8 cellular contexts compared by ENCODE assay signal in genomic region chr7:87876040-87876758, GRCh38. TPM values are rescaled to one million over a fixed set of nuclear protein-coding genes. Genes with fewer than 3 reads are reported as not detected.
DNase-seq lines count a peak whose midpoint lies in the region; ATAC-seq and TF ChIP-seq lines count a peak whose summit lies in the region.

A gene with protein sequence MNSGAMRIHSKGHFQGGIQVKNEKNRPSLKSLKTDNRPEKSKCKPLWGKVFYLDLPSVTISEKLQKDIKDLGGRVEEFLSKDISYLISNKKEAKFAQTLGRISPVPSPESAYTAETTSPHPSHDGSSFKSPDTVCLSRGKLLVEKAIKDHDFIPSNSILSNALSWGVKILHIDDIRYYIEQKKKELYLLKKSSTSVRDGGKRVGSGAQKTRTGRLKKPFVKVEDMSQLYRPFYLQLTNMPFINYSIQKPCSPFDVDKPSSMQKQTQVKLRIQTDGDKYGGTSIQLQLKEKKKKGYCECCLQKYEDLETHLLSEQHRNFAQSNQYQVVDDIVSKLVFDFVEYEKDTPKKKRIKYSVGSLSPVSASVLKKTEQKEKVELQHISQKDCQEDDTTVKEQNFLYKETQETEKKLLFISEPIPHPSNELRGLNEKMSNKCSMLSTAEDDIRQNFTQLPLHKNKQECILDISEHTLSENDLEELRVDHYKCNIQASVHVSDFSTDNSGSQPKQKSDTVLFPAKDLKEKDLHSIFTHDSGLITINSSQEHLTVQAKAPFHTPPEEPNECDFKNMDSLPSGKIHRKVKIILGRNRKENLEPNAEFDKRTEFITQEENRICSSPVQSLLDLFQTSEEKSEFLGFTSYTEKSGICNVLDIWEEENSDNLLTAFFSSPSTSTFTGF (plus strand): TSS chr7:87876493. CDS start chr7:87876733, 240 bp downstream.
A gene with protein sequence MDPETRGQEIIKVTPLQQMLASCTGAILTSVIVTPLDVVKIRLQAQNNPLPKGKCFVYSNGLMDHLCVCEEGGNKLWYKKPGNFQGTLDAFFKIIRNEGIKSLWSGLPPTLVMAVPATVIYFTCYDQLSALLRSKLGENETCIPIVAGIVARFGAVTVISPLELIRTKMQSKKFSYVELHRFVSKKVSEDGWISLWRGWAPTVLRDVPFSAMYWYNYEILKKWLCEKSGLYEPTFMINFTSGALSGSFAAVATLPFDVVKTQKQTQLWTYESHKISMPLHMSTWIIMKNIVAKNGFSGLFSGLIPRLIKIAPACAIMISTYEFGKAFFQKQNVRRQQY (minus strand): TSS chr7:87876360. CDS start chr7:87858727, 17,633 bp downstream.

- peaks cover 94% of the 10 kb centered on the region for H3K79me2 ChIP-seq in Loucy (ENCODE audit: insufficient read depth, low read length)

- H3K4me1 ChIP-seq in Loucy (ENCODE audit: insufficient read depth, low read length, poor library complexity, severe bottlenecking) (peaks cover 58% of the 10 kb centered on the region), RWPE2 (ENCODE audit: insufficient read depth, poor library complexity, severe bottlenecking) (peaks cover 2% of the 10 kb centered on the region)

- H3K4me2 ChIP-seq in Loucy (ENCODE audit: low read depth, low read length, poor library complexity, severe bottlenecking) = peak within 1 kb of the TSS; percentile 96

- H3K27ac Mint-ChIP-seq in activated T-helper 2 cell treated with anti-CD3 and anti-CD28 coated beads, Interferon-gamma antibody, Interleukin-2, Interleukin-4, amounts not matched to agents 10 μg/mL and 5 μg/mL and 100 μg/mL, durations not matched to agents 14 hours and 24 hours and 36 hours = peak within 1 kb of the TSS; percentile 97
- H3K27ac Mint-ChIP-seq in natural killer cell = peak within 1 kb of the TSS; percentile 94 to 98

- H3K36me3 ChIP-seq in H7 (replicated peaks; ENCODE audit: control insufficient read depth, insufficient read depth, low read length) (no peaks in the 10 kb centered on the region), Loucy (ENCODE audit: insufficient read depth, low read length) (peaks cover 11% of the 10 kb centered on the region), RWPE2 (ENCODE audit: low read depth) (peaks cover 40% of the 10 kb centered on the region)

- H3K9me3 ChIP-seq in Loucy (ENCODE audit: insufficient read depth, low read depth, low read length) = peaks cover 12% of the 10 kb centered on the region
- H3K9me3 ChIP-seq in RWPE2 (ENCODE audit: severe bottlenecking) = peaks cover 4% of the 10 kb centered on the region

- peak within 1 kb of the TSS; percentile 98 for H3K9ac ChIP-seq in Loucy (ENCODE audit: low read depth, low read length, poor library complexity, severe bottlenecking)

- H3K27ac ChIP-seq in RWPE2 (ENCODE audit: poor library complexity, severe bottlenecking) = peak within 1 kb of the TSS; percentile 90

- H3K36me3 Mint-ChIP-seq in activated T-helper 2 cell treated with anti-CD3 and anti-CD28 coated beads, Interferon-gamma antibody, Interleukin-2, Interleukin-4, amounts not matched to agents 10 μg/mL and 5 μg/mL and 100 μg/mL, durations not matched to agents 14 hours and 24 hours and 36 hours (ENCODE audit: low read depth) = peaks cover 64% of the 10 kb centered on the region
- peaks cover 6% of the 10 kb centered on the region for H3K36me3 Mint-ChIP-seq in natural killer cell

- DNase-seq in ELR (ENCODE audit: low read depth) (peak; percentile 93), H7 (peak; percentile 87), RWPE2 (ENCODE audit: low spot score) (peak; percentile 95), fibroblast of peridontal ligament (ENCODE audit: extremely low read depth) (peak; percentile 84), natural killer cell (peak; percentile 95)
- peak; percentile 96 for DNase-seq in activated T-helper 2 cell treated with anti-CD3 and anti-CD28 coated beads, Interferon-gamma antibody, Interleukin-2, Interleukin-4, amounts not matched to agents 10 μg/mL and 5 μg/mL and 100 μg/mL, durations not matched to agents 14 hours and 24 hours and 36 hours (ENCODE audit: low spot score)
- DNase-seq in stimulated activated naive CD4-positive, alpha-beta T cell (lab: John Stamatoyannopoulos, UW) = peak; percentile 84 to 96 (median 91)

- peaks cover 49% of the 10 kb centered on the region for H3K4me1 Mint-ChIP-seq in activated T-helper 2 cell treated with anti-CD3 and anti-CD28 coated beads, Interferon-gamma antibody, Interleukin-2, Interleukin-4, amounts not matched to agents 10 μg/mL and 5 μg/mL and 100 μg/mL, durations not matched to agents 14 hours and 24 hours and 36 hours (ENCODE audit: low read depth)
- H3K4me1 Mint-ChIP-seq in natural killer cell = peaks cover 24 to 42% of the 10 kb centered on the region in 2 donors

- H4K20me1 ChIP-seq in Loucy (ENCODE audit: insufficient read depth, low read length, poor library complexity, severe bottlenecking) = peaks cover 45% of the 10 kb centered on the region

- H3K4me3 Mint-ChIP-seq in activated T-helper 2 cell treated with anti-CD3 and anti-CD28 coated beads, Interferon-gamma antibody, Interleukin-2, Interleukin-4, amounts not matched to agents 10 μg/mL and 5 μg/mL and 100 μg/mL, durations not matched to agents 14 hours and 24 hours and 36 hours (ENCODE audit: low read depth) = peak within 1 kb of the TSS; percentile 96
- peak within 1 kb of the TSS; percentile 97 for H3K4me3 Mint-ChIP-seq in natural killer cell

- H3K4me3 ChIP-seq in H7 (ENCODE audit: insufficient read depth, low read depth, low read length) (peak within 1 kb of the TSS; percentile 95), Loucy (ENCODE audit: low read length, poor library complexity, severe bottlenecking) (peak within 1 kb of the TSS; percentile 99), RWPE2 (ENCODE audit: severe bottlenecking) (peak within 1 kb of the TSS; percentile 62)

- ATAC-seq in RWPE2 (ENCODE audit: low read depth) (peak; percentile 93), natural killer cell (peak; percentile 88 to 97 (median 90))

- H3K27me3 Mint-ChIP-seq in activated T-helper 2 cell treated with anti-CD3 and anti-CD28 coated beads, Interferon-gamma antibody, Interleukin-2, Interleukin-4, amounts not matched to agents 10 μg/mL and 5 μg/mL and 100 μg/mL, durations not matched to agents 14 hours and 24 hours and 36 hours (ENCODE audit: low read depth) = no peaks in the 10 kb centered on the region
- no peaks in the 10 kb centered on the region for H3K27me3 Mint-ChIP-seq in natural killer cell (ENCODE audit: low read depth in 2 of 2)

- H3K27me3 ChIP-seq in H7 (ENCODE audit: control insufficient read depth, insufficient read depth, low read length) = no peaks in the 10 kb centered on the region
- no peaks in the 10 kb centered on the region for H3K27me3 ChIP-seq in Loucy (ENCODE audit: insufficient read depth, low read length, poor library complexity, severe bottlenecking)
- no peaks in the 10 kb centered on the region for H3K27me3 ChIP-seq in RWPE2 (ENCODE audit: insufficient read depth, poor library complexity, severe bottlenecking)

- peak within 1 kb of the TSS; percentile 59 for H2AFZ ChIP-seq in Loucy (ENCODE audit: low read length)

- peaks cover 4% of the 10 kb centered on the region for H3F3A ChIP-seq in Loucy (ENCODE audit: low read depth)

- intact Hi-C loops in activated T-helper 2 cell treated with anti-CD3 and anti-CD28 coated beads, Interferon-gamma antibody, Interleukin-2, Interleukin-4, amounts not matched to agents 10 μg/mL and 5 μg/mL and 100 μg/mL, durations not matched to agents 14 hours and 24 hours and 36 hours (cut with micrococcal nuclease) = loop anchor here (1.0 to 10.0 kb wide), 7 partner anchors 58 to 721 kb away; partner anchors contain the start of genes ADAM22, CROT, DMTF1 and RUNDC3B
- intact Hi-C loops in natural killer cell (cut with micrococcal nuclease) = loop anchor here (2.0 to 5.0 kb wide), 4 partner anchors 59 to 724 kb away; partner anchors contain the start of genes ADAM22, DMTF1 and RUNDC3B

- peaks cover 24% of the 10 kb centered on the region for H3K9me3 Mint-ChIP-seq in activated T-helper 2 cell treated with anti-CD3 and anti-CD28 coated beads, Interferon-gamma antibody, Interleukin-2, Interleukin-4, amounts not matched to agents 10 μg/mL and 5 μg/mL and 100 μg/mL, durations not matched to agents 14 hours and 24 hours and 36 hours
- no peaks in the 10 kb centered on the region for H3K9me3 Mint-ChIP-seq in natural killer cell

- TF ChIP-seq CTCF in Loucy (conservative IDR thresholded peaks at IDR 0.05; ENCODE audit: low read length) (no peak), RWPE2 (IDR thresholded peaks at IDR 0.05; ENCODE audit: poor library complexity, severe bottlenecking) (no peak), natural killer cell (IDR thresholded peaks at IDR 0.05) (no peak)

- no peaks in the 10 kb centered on the region for H3K9me2 ChIP-seq in Loucy (replicated peaks; ENCODE audit: low read depth, low read length)

RNA-seq across cellular contexts. Expression of the first gene that starts in this region (rescaled TPM):
- 62.6 and 72.8 TPM in 2 replicates for total RNA-seq in H7 (2014; rRNA removed; shearing (Covaris generic))
- 72.3 and 75.3 TPM in 2 replicates for total RNA-seq in activated T-helper 2 cell treated with anti-CD3 and anti-CD28 coated beads, Interferon-gamma antibody, Interleukin-2, Interleukin-4, amounts not matched to agents 10 μg/mL and 5 μg/mL and 100 μg/mL, durations not matched to agents 14 hours and 24 hours and 36 hours
- 10 to 100 TPM; 51.7 to 61.2 (median 54.0) TPM for total RNA-seq in natural killer cell

RNA-seq across cellular contexts. Expression of the second gene that starts in this region (rescaled TPM):
- total RNA-seq in H7 (2014; rRNA removed; shearing (Covaris generic)) = 10.7 and 18.8 TPM in 2 replicates
- 48.7 and 49.3 TPM in 2 replicates for total RNA-seq in activated T-helper 2 cell treated with anti-CD3 and anti-CD28 coated beads, Interferon-gamma antibody, Interleukin-2, Interleukin-4, amounts not matched to agents 10 μg/mL and 5 μg/mL and 100 μg/mL, durations not matched to agents 14 hours and 24 hours and 36 hours
- 10 to 100 TPM; 17.4 to 26.0 (median 22.6) TPM for total RNA-seq in natural killer cell

Comparison
In these comparisons a context has a peak if more than half of its experiments do, and no peak if none do; other contexts are left out.
1. Peak in every context shown above with its lines: DNase-seq, ATAC-seq, H3K4me3 ChIP-seq and H3K27ac ChIP-seq.